8 cellular contexts compared by ENCODE assay signal in the genomic region with DNA sequence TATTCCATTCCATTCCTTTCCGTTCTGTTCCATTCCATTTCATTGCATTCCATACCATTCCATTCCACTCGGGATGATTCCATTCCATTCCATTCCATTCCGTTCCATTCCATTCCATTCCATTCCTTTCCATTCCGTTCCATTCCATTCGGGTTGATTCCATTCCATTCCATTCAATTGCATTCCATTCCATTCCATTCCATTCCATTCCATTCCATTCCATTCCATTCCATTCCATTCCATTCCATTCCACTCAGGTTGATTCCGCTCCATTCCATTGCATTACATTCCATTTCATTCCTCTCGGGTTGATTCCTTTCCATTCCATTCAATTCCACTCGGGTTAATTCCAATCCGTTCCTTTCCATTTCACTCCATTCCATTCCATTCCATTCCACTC.
A peak's percentile ranks its signal among the peaks of the same experiment; 100 is the strongest.
DNase-seq lines count a peak whose midpoint lies in the region; ATAC-seq and TF ChIP-seq lines count a peak whose summit lies in the region.
"Not testable (repeated sequence)": the region's sequence is repeated elsewhere in the genome, so short reads cannot be mapped to it uniquely, and the experiment has no call there.

No MANE protein-coding gene starts in this region.

- H3K27ac Mint-ChIP-seq in activated naive CD4-positive, alpha-beta T cell treated with anti-CD3 and anti-CD28 coated beads, Interleukin-2, amount 50 U/mL, for 72 hours: not testable (repeated sequence)

- not testable (repeated sequence) for H3K4me1 ChIP-seq in heart right ventricle; mucosa of descending colon (ENCODE audit: low read depth); upper lobe of left lung

- TF ChIP-seq CTCF in heart right ventricle (IDR thresholded peaks at IDR 0.05); mucosa of descending colon (IDR thresholded peaks at IDR 0.05); upper lobe of left lung (IDR thresholded peaks at IDR 0.05): not testable (repeated sequence)

- not testable (repeated sequence) for H3K27ac ChIP-seq in heart right ventricle, upper lobe of left lung

- not testable (repeated sequence) for H3K27me3 ChIP-seq in heart right ventricle, upper lobe of left lung

- ATAC-seq in GM18502 (IDR thresholded peaks at IDR 0.05; ENCODE audit: poor library complexity, unreplicated experiment) (peak; percentile 31), GM19452 (IDR thresholded peaks at IDR 0.05; ENCODE audit: unreplicated experiment) (peak; percentile 36), HG02798 (IDR thresholded peaks at IDR 0.05; ENCODE audit: poor library complexity, unreplicated experiment) (peak; percentile 27), HG03571 (IDR thresholded peaks at IDR 0.05; ENCODE audit: unreplicated experiment) (peak; percentile 28), heart right ventricle (peak; percentile 47 to 80 (median 58)), mucosa of descending colon (peak; percentile 54), upper lobe of left lung (ENCODE audit: low FRiP score in 2 of 2) (peak; percentile 68 to 86)
- peak; percentile 26 to 28 for ATAC-seq in activated naive CD4-positive, alpha-beta T cell treated with anti-CD3 and anti-CD28 coated beads, Interleukin-2, amount 50 U/mL, for 72 hours

- TF ChIP-seq EP300 in upper lobe of left lung (IDR thresholded peaks at IDR 0.05): not testable (repeated sequence)

- not testable (repeated sequence) for TF ChIP-seq POLR2A in upper lobe of left lung (IDR thresholded peaks at IDR 0.05)

- H3K9me3 Mint-ChIP-seq in activated naive CD4-positive, alpha-beta T cell treated with anti-CD3 and anti-CD28 coated beads, Interleukin-2, amount 50 U/mL, for 72 hours: peaks cover 61 to 65% of the 10 kb centered on the region in 2 donors

- peaks cover 64 to 69% of the 10 kb centered on the region in 2 donors for H3K36me3 Mint-ChIP-seq in activated naive CD4-positive, alpha-beta T cell treated with anti-CD3 and anti-CD28 coated beads, Interleukin-2, amount 50 U/mL, for 72 hours

- not testable (repeated sequence) for H3K36me3 ChIP-seq in heart right ventricle; mucosa of descending colon (ENCODE audit: low read depth); upper lobe of left lung

- intact Hi-C loops in heart right ventricle (cut with DNase I); mucosa of descending colon (cut with DNase I, micrococcal nuclease): not testable (repeated sequence)

- not testable (repeated sequence) for DNase-seq in activated naive CD4-positive, alpha-beta T cell treated with anti-CD3 and anti-CD28 coated beads, Interleukin-2, amount 50 U/mL, for 72 hours (ENCODE audit: low spot score in 2 of 2); heart right ventricle; mucosa of descending colon; upper lobe of left lung

- H3K4me3 ChIP-seq in heart right ventricle, mucosa of descending colon, upper lobe of left lung: not testable (repeated sequence)

- 55 to 65% methylated on average over 9 of the region's 9 CpGs for WGBS in heart right ventricle, 2 donors
- WGBS in upper lobe of left lung, 2 donors: 51 to 53% methylated on average over 9 of the region's 9 CpGs

- peaks cover 0 to 64% (median 32%) of the 10 kb centered on the region in 11 donors for H3K9me3 ChIP-seq in heart right ventricle
- peaks cover 65% of the 10 kb centered on the region for H3K9me3 ChIP-seq in mucosa of descending colon
- H3K9me3 ChIP-seq in upper lobe of left lung: peaks cover 8 to 51% (median 29%) of the 10 kb centered on the region in 4 donors

Comparison
In these comparisons a context has a peak if more than half of its experiments do, and no peak if none do; other contexts are left out.
1. ATAC-seq: peak in every context shown above with its lines; median percentile 77 in upper lobe of left lung; 58 in heart right ventricle; 54 in mucosa of descending colon; 36 in GM19452; 31 in GM18502; 28 in HG03571; 27 in HG02798; 27 in activated naive CD4-positive, alpha-beta T cell treated with anti-CD3 and anti-CD28 coated beads, Interleukin-2, amount 50 U/mL, for 72 hours.